Comparison of ENCODE assay signal across 24 cellular contexts in genomic region chr9:137700911-137701310, GRCh38.
DNase-seq lines count a peak whose midpoint lies in the region; ATAC-seq and TF ChIP-seq lines count a peak whose summit lies in the region.
"Had no signal": no experiment of that assay in that cellular context is flagged by ENCODE, and none has a peak within 500 bp of the region (broad histone marks: within the 10 kb centered on the region; RNA-seq: fewer than 3 reads in every experiment).

No MANE protein-coding gene starts in this region.

- ATAC-seq in stimulated activated naive CD8-positive, alpha-beta T cell treated with anti-CD3 and anti-CD28 coated beads, Interleukin-15, amount 100 ng/mL, for 72 hours = no peak
- ATAC-seq: GM23338 had no signal

- POLR2A ChIA-PET in PC-9 (lab: Charles Lee; ENCODE audit: unreplicated experiment) = no interaction called here

- H3K36me3 Mint-ChIP-seq in stimulated activated naive CD8-positive, alpha-beta T cell treated with anti-CD3 and anti-CD28 coated beads, Interleukin-15, Interleukin-2, amounts not matched to agents 100 ng/mL and 50 ng/mL, for 24 hours (ENCODE audit: low read depth) = peaks cover 35% of the 10 kb centered on the region
- H3K36me3 Mint-ChIP-seq in endothelial cell (ENCODE audit: low read depth, unreplicated experiment) = peaks cover 28% of the 10 kb centered on the region

- H3K79me1 ChIP-seq in trophoblast cell (ENCODE audit: low read length) = no peaks in the 10 kb centered on the region

- H4K8ac ChIP-seq in trophoblast cell (ENCODE audit: low read depth, low read length) = no peak overlapping the region

- no peaks in the 10 kb centered on the region for H3K27me3 ChIP-seq in trophoblast cell (ENCODE audit: insufficient read depth, low read length)
- no peaks in the 10 kb centered on the region for H3K27me3 ChIP-seq in PC-9 (ENCODE audit: insufficient read depth, low read depth)
- no peaks in the 10 kb centered on the region for H3K27me3 ChIP-seq in brain microvascular endothelial cell (replicated peaks)
- H3K27me3 ChIP-seq: BLaER1, SJSA1 had no signal

- H3K23ac ChIP-seq in trophoblast cell (ENCODE audit: low read length) = no peak overlapping the region

- H3K9me3 ChIP-seq in trophoblast cell (ENCODE audit: insufficient read depth, low read depth, low read length) (peaks cover 7% of the 10 kb centered on the region), PC-9 (ENCODE audit: insufficient read depth, low read depth) (peaks cover 16% of the 10 kb centered on the region)

- no peak overlapping the region for H4K12ac ChIP-seq in trophoblast cell (ENCODE audit: low read depth, low read length)

- no peak for DNase-seq in stimulated activated naive CD8-positive, alpha-beta T cell treated with anti-CD3 and anti-CD28 coated beads, Interleukin-15, amount 100 ng/mL, for 72 hours
- DNase-seq in endothelial cell (ENCODE audit: low spot score) (no peak), trophoblast cell (no peak), PC-9 (no peak), brain microvascular endothelial cell (no peak)
- no peak for DNase-seq in effector CD8-positive, alpha-beta T cell (lab: John Stamatoyannopoulos, UW)
- DNase-seq: Caco-2; CD4-positive, CD25-positive, alpha-beta regulatory T cell; KBM-7; MV-4-11; NCI-H1105 treated with DMSO at 0.1 percent for 48 hours; NCI-H146; NCI-H1930; NCI-H446; NCI-H524 treated with DMSO at 0.1 percent for 48 hours; NCI-H774; NK-92 treated with Interleukin-12 subunit alpha and Interleukin-12 subunit beta, amount 100 ng/mL, for 24 hours; Right ventricle myocardium superior; RPMI8226 had no signal

- no TSS peak for BruUV-seq in PC-9 (replicated peaks; lab: Mats Ljungman, UMichigan)

- no peak overlapping the region for H2BK5ac ChIP-seq in trophoblast cell (ENCODE audit: low read depth, low read length, poor library complexity)

- peaks cover 0 to 8% of the 10 kb centered on the region in 2 experiments for H3K4me1 ChIP-seq in trophoblast cell (ENCODE audit: control insufficient read depth in 1 of 2, insufficient read depth in 2 of 2, low read length in 2 of 2)
- no peaks in the 10 kb centered on the region for H3K4me1 ChIP-seq in PC-9 (replicated peaks; ENCODE audit: insufficient read depth)
- H3K4me1 ChIP-seq: Caco-2, SJSA1 had no signal

- no peak overlapping the region for H2BK12ac ChIP-seq in trophoblast cell (ENCODE audit: low read length)

- H3K9me2 ChIP-seq in PC-9 (ENCODE audit: insufficient read depth) = no peaks in the 10 kb centered on the region

- no peak overlapping the region for H4K91ac ChIP-seq in trophoblast cell (ENCODE audit: low read depth, low read length)

- no peak overlapping the region for H2AK5ac ChIP-seq in trophoblast cell (ENCODE audit: low read length)

- H3K27me3 Mint-ChIP-seq in stimulated activated naive CD8-positive, alpha-beta T cell treated with anti-CD3 and anti-CD28 coated beads, Interleukin-15, Interleukin-2, amounts not matched to agents 100 ng/mL and 50 ng/mL, for 24 hours = no peaks in the 10 kb centered on the region
- no peaks in the 10 kb centered on the region for H3K27me3 Mint-ChIP-seq in stimulated activated naive CD8-positive, alpha-beta T cell treated with anti-CD3 and anti-CD28 coated beads, Interleukin-15, amount 100 ng/mL, for 72 hours
- H3K27me3 Mint-ChIP-seq in endothelial cell (ENCODE audit: unreplicated experiment) = peaks cover 3% of the 10 kb centered on the region
- H3K27me3 Mint-ChIP-seq: CD4-positive, CD25-positive, alpha-beta regulatory T cell had no signal

- CTCF ChIA-PET in PC-9 (lab: Charles Lee) = interaction anchor here (0.7 kb wide), 1 partner anchor 137 kb away, joined by 7 read pairs; no protein-coding TSS in a partner anchor

- no peak overlapping the region for H2BK120ac ChIP-seq in trophoblast cell (ENCODE audit: insufficient read depth, low read length, poor library complexity)

- H3K4me3 Mint-ChIP-seq in stimulated activated naive CD8-positive, alpha-beta T cell treated with anti-CD3 and anti-CD28 coated beads, Interleukin-15, Interleukin-2, amounts not matched to agents 100 ng/mL and 50 ng/mL, for 24 hours = no peak overlapping the region
- no peak overlapping the region for H3K4me3 Mint-ChIP-seq in stimulated activated naive CD8-positive, alpha-beta T cell treated with anti-CD3 and anti-CD28 coated beads, Interleukin-15, amount 100 ng/mL, for 72 hours
- peak overlapping the region; percentile 18 for H3K4me3 Mint-ChIP-seq in endothelial cell (ENCODE audit: unreplicated experiment)
- H3K4me3 Mint-ChIP-seq: CD4-positive, CD25-positive, alpha-beta regulatory T cell; GM23338 had no signal

- H4K20me1 ChIP-seq in PC-9 (ENCODE audit: insufficient read depth) = peaks cover 11% of the 10 kb centered on the region

- in situ Hi-C loops in brain microvascular endothelial cell (cut with HindIII; ENCODE audit: low pct_ligation_motif_present, low sequenced_read_pairs) = no loop called here

- H3K36me3 ChIP-seq in trophoblast cell (ENCODE audit: control insufficient read depth in 1 of 2, insufficient read depth in 2 of 2, low read length in 2 of 2) (peaks cover 8 to 10% of the 10 kb centered on the region in 2 experiments), PC-9 (ENCODE audit: low read depth) (no peaks in the 10 kb centered on the region; the same call in 1 of the 2 replicates), brain microvascular endothelial cell (replicated peaks) (no peaks in the 10 kb centered on the region)
- H3K36me3 ChIP-seq: HAP-1, SJSA1 had no signal

- H3K4me2 ChIP-seq in trophoblast cell (ENCODE audit: low read length) (no peak overlapping the region), PC-9 (no peak overlapping the region)
- H3K4me2 ChIP-seq: BLaER1, GM23338 had no signal

- H3K9ac ChIP-seq in trophoblast cell (ENCODE audit: low read length) = no peak overlapping the region
- H3K9ac ChIP-seq: BLaER1 had no signal

- WGBS in trophoblast cell (ENCODE audit: extremely low coverage, insufficient coverage, insufficient read length) = no CpG with 5 or more reads among the region's 4 CpGs

- intact Hi-C loops in PC-9 (cut with micrococcal nuclease; ENCODE audit: unreplicated experiment) = no loop called here

- H3K4me1 Mint-ChIP-seq in stimulated activated naive CD8-positive, alpha-beta T cell treated with anti-CD3 and anti-CD28 coated beads, Interleukin-15, Interleukin-2, amounts not matched to agents 100 ng/mL and 50 ng/mL, for 24 hours (ENCODE audit: low read depth) = peaks cover 52% of the 10 kb centered on the region
- peaks cover 49% of the 10 kb centered on the region for H3K4me1 Mint-ChIP-seq in stimulated activated naive CD8-positive, alpha-beta T cell treated with anti-CD3 and anti-CD28 coated beads, Interleukin-15, amount 100 ng/mL, for 72 hours
- peaks cover 14% of the 10 kb centered on the region for H3K4me1 Mint-ChIP-seq in endothelial cell (ENCODE audit: unreplicated experiment)

- peaks cover 7% of the 10 kb centered on the region for H3K79me2 ChIP-seq in trophoblast cell (ENCODE audit: control insufficient read depth, insufficient read depth, low read length, poor library complexity)
- H3K79me2 ChIP-seq in PC-9 (ENCODE audit: low read depth) = peaks cover 54% of the 10 kb centered on the region

- H3K4ac ChIP-seq in trophoblast cell (ENCODE audit: low read depth, low read length) = peak overlapping the region; percentile 15

- H3K4me3 ChIP-seq in trophoblast cell (ENCODE audit: low read depth, low read length) (no peak overlapping the region), PC-9 (no peak overlapping the region), brain microvascular endothelial cell (ENCODE audit: low read depth, low read length) (no peak overlapping the region)
- H3K4me3 ChIP-seq: BLaER1, GM23338, HAP-1, SJSA1 had no signal

- no peak overlapping the region for H2AFZ ChIP-seq in trophoblast cell (ENCODE audit: insufficient read depth, low read length, poor library complexity)
- no peak overlapping the region for H2AFZ ChIP-seq in PC-9
- H2AFZ ChIP-seq: GM23338 had no signal

- TF ChIP-seq CTCF in endothelial cell (IDR thresholded peaks at IDR 0.05; ENCODE audit: unreplicated experiment) (no peak), PC-9 (conservative IDR thresholded peaks at IDR 0.05) (no peak), brain microvascular endothelial cell (IDR thresholded peaks at IDR 0.05; ENCODE audit: low read depth, low read length, missing control alignments) (no peak)

- H3K14ac ChIP-seq in trophoblast cell (ENCODE audit: low read length) = no peak overlapping the region

- H3K27ac Mint-ChIP-seq in stimulated activated naive CD8-positive, alpha-beta T cell treated with anti-CD3 and anti-CD28 coated beads, Interleukin-15, Interleukin-2, amounts not matched to agents 100 ng/mL and 50 ng/mL, for 24 hours = peak overlapping the region; percentile 3
- H3K27ac Mint-ChIP-seq in stimulated activated naive CD8-positive, alpha-beta T cell treated with anti-CD3 and anti-CD28 coated beads, Interleukin-15, amount 100 ng/mL, for 72 hours = no peak overlapping the region
- H3K27ac Mint-ChIP-seq in endothelial cell (ENCODE audit: unreplicated experiment) = no peak overlapping the region
- H3K27ac Mint-ChIP-seq: GM23338 had no signal

- H3F3A ChIP-seq in PC-9 (ENCODE audit: insufficient read depth, low read depth) = no peaks in the 10 kb centered on the region

- H3K18ac ChIP-seq in trophoblast cell (ENCODE audit: low read length) = no peak overlapping the region

- peaks cover 11% of the 10 kb centered on the region for H3K9me3 Mint-ChIP-seq in stimulated activated naive CD8-positive, alpha-beta T cell treated with anti-CD3 and anti-CD28 coated beads, Interleukin-15, Interleukin-2, amounts not matched to agents 100 ng/mL and 50 ng/mL, for 24 hours
- H3K9me3 Mint-ChIP-seq in stimulated activated naive CD8-positive, alpha-beta T cell treated with anti-CD3 and anti-CD28 coated beads, Interleukin-15, amount 100 ng/mL, for 72 hours = peaks cover 15 to 39% of the 10 kb centered on the region in 2 donors
- H3K9me3 Mint-ChIP-seq in endothelial cell (ENCODE audit: unreplicated experiment) = peaks cover 10% of the 10 kb centered on the region

- no peak overlapping the region for H3K27ac ChIP-seq in trophoblast cell (ENCODE audit: low read depth, low read length)
- no peak overlapping the region for H3K27ac ChIP-seq in PC-9
- H3K27ac ChIP-seq in brain microvascular endothelial cell = no peak overlapping the region
- H3K27ac ChIP-seq: BLaER1, SJSA1 had no signal
